ENCODE assay signal across 14 cellular contexts in the genomic region with DNA sequence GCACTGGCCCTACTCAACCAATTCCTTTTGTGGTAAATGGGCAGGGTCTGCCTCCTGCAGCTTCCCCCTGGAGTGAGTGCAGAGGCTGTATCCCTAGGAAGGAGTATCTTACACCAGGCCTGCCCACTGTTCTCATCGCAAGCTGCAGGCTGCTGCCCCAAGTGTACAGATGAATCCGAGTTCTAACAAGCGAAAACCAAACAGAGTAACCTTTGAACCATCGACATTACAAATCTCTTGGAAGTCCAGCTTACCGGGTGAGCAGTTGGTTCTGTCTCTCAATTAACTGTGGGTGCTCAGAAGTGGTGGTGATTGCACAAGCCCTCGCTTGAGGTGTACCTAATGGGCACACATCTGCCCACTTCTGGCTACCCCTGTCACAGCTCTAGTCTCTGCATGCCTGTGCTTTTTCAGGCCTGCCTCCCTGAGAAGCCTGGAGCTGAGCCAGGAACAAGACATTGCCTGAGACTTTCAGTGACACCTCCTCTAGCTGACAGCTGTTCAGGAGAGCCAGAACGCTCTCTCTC. TPM values are rescaled to one million over a fixed set of nuclear protein-coding genes. Genes with fewer than 3 reads are reported as not detected.
DNase-seq lines count a peak whose midpoint lies in the region; ATAC-seq, FAIRE-seq and TF ChIP-seq lines count a peak whose summit lies in the region.
"Had no signal": no experiment of that assay in that cellular context is flagged by ENCODE, and none has a peak within 500 bp of the region (broad histone marks: within the 10 kb centered on the region; RNA-seq: fewer than 3 reads in every experiment).

No MANE protein-coding gene starts in this region.

- TF ChIP-seq CTCF in A549 (IDR thresholded peaks at IDR 0.05), result no peak
- TF ChIP-seq CTCF in HCT116 (IDR thresholded peaks at IDR 0.05 in 2 of 3, conservative IDR thresholded peaks at IDR 0.05 in 1 of 3; ENCODE audit: borderline replicate concordance in 1 of 3, insufficient read depth in 1 of 3, low read depth in 2 of 3, low read length in 2 of 3), result no peak
- TF ChIP-seq CTCF in keratinocyte (optimal IDR thresholded peaks at IDR 0.05 in 1 of 3, IDR thresholded peaks at IDR 0.05 in 1 of 3, conservative IDR thresholded peaks at IDR 0.05 in 1 of 3; ENCODE audit: extremely low read depth in 1 of 3, insufficient read depth in 2 of 3, low read length in 3 of 3), result peak in 1 of 3 experiments; percentile 16

- H3K4me1 ChIP-seq in A549, result peaks cover 16% of the 10 kb centered on the region; the same call in 2 of the 3 replicates
- H3K4me1 ChIP-seq in HCT116 (ENCODE audit: control insufficient read depth in 1 of 2, insufficient read depth in 2 of 2, low read length in 2 of 2), result no peaks in the 10 kb centered on the region
- H3K4me1 ChIP-seq in keratinocyte (ENCODE audit: control insufficient read depth, extremely low read depth, insufficient read depth, low read length), result peaks cover 21% of the 10 kb centered on the region
- H3K4me1 ChIP-seq in aorta (ENCODE audit: control insufficient read depth in 1 of 2, insufficient read depth in 2 of 2, low read length in 2 of 2), result no peaks in the 10 kb centered on the region

- TF ChIP-seq EP300 in A549 (IDR thresholded peaks at IDR 0.05), result no peak

- ATAC-seq in A549 (peak; percentile 48 to 50; a peak in 4 of 6 replicates), HCT116 (peak; percentile 34; the same call in 1 of the 2 replicates), HG02571 (IDR thresholded peaks at IDR 0.05; ENCODE audit: unreplicated experiment) (no peak), aorta (ENCODE audit: low FRiP score) (no peak)

- no peak overlapping the region for H3K4me2 ChIP-seq in A549
- no peak overlapping the region for H3K4me2 ChIP-seq in HCT116 (ENCODE audit: low read length)
- no peak overlapping the region for H3K4me2 ChIP-seq in keratinocyte (ENCODE audit: control insufficient read depth, extremely low read depth, insufficient read depth, low read depth, low read length)

- CTCF ChIA-PET in A549 (lab: Yijun Ruan, JAX), result interaction anchor here (1.2 to 2.4 kb wide), 6 partner anchors 9 to 358 kb away, joined by 3 to 6 read pairs (median 4); a partner anchor contains a TSS
- CTCF ChIA-PET in HCT116 (lab: Charles Lee), result no interaction called here

- 68% methylated on average over 7 of the region's 7 CpGs for WGBS in A549 (ENCODE audit: missing lambda C conversion rate)
- 84 to 88% methylated on average over 7 of the region's 7 CpGs for WGBS in aorta, 2 donors

- no peak for FAIRE-seq in A549 (lab: Jason Lieb, UNC)
- peak; percentile 90 for FAIRE-seq in keratinocyte (lab: Jason Lieb, UNC)
- no peak for FAIRE-seq in HTR-8/SVneo (lab: Jason Lieb, UNC)

- intact Hi-C loops in HCT116 (cut with micrococcal nuclease), result no loop called here
- intact Hi-C loops in aorta (cut with DNase I), result no loop called here

- H3K9me2 ChIP-seq in HCT116 (ENCODE audit: insufficient read depth), result no peaks in the 10 kb centered on the region

- POLR2A ChIA-PET in A549 (lab: Yijun Ruan, JAX) (interaction anchor here (1.1 to 1.3 kb wide), 2 partner anchors 10 to 21 kb away, joined by 3 to 4 read pairs; no protein-coding TSS in a partner anchor), HCT116 (lab: Charles Lee) (no interaction called here)

- H3K9me3 ChIP-seq in A549 (no peaks in the 10 kb centered on the region), HCT116 (ENCODE audit: control insufficient read depth in 1 of 2, insufficient read depth in 1 of 2, low read depth in 1 of 2, low read length in 2 of 2) (no peaks in the 10 kb centered on the region), keratinocyte (ENCODE audit: control insufficient read depth, low read depth, low read length) (no peaks in the 10 kb centered on the region), aorta (ENCODE audit: control insufficient read depth, low read length) (no peaks in the 10 kb centered on the region)
- H3K9me3 ChIP-seq: neutrophil had no signal

- H3K36me3 ChIP-seq in HCT116 (ENCODE audit: control insufficient read depth in 1 of 2, insufficient read depth in 2 of 2, low read length in 2 of 2) (no peaks in the 10 kb centered on the region), keratinocyte (ENCODE audit: control insufficient read depth in 2 of 2, extremely low read depth in 1 of 2, insufficient read depth in 2 of 2, low read length in 2 of 2) (peaks cover 3 to 5% of the 10 kb centered on the region in 2 experiments), aorta (ENCODE audit: control insufficient read depth in 1 of 2, insufficient read depth in 2 of 2, low read length in 1 of 2) (no peaks in the 10 kb centered on the region)
- H3K36me3 ChIP-seq: neutrophil had no signal

- BruUV-seq in HCT116 (replicated peaks; lab: Mats Ljungman, UMichigan), result no TSS peak

- H3K27me3 ChIP-seq in HCT116 (ENCODE audit: insufficient read depth, low read length), result no peaks in the 10 kb centered on the region
- H3K27me3 ChIP-seq in keratinocyte (ENCODE audit: control insufficient read depth, extremely low read depth, insufficient read depth, low read length), result no peaks in the 10 kb centered on the region
- no peaks in the 10 kb centered on the region for H3K27me3 ChIP-seq in aorta (ENCODE audit: control insufficient read depth in 1 of 2, insufficient read depth in 2 of 2, low read length in 1 of 2)
- H3K27me3 ChIP-seq: neutrophil had no signal

- no peak for TF ChIP-seq POLR2A in A549 (IDR thresholded peaks at IDR 0.05; ENCODE audit: low read length)
- TF ChIP-seq POLR2A in HCT116 (IDR thresholded peaks at IDR 0.05; ENCODE audit: borderline replicate concordance, extremely low read depth, insufficient read depth, insufficient read length), result no peak

- TF ChIP-seq RAD21 in A549 (conservative IDR thresholded peaks at IDR 0.05 in 1 of 2, IDR thresholded peaks at IDR 0.05 in 1 of 2) (no peak), HCT116 (IDR thresholded peaks at IDR 0.05; ENCODE audit: low read depth) (no peak)

- H3K9ac ChIP-seq in HCT116 (ENCODE audit: low read length) (no peak overlapping the region), keratinocyte (ENCODE audit: control insufficient read depth, extremely low read depth, insufficient read depth, low read length) (no peak overlapping the region)

- no peaks in the 10 kb centered on the region for H4K20me1 ChIP-seq in HCT116 (ENCODE audit: insufficient read depth)
- H4K20me1 ChIP-seq in keratinocyte (ENCODE audit: control insufficient read depth, extremely low read depth, insufficient read depth, low read length), result no peaks in the 10 kb centered on the region

- no peak overlapping the region for H3K4me3 ChIP-seq in A549
- no peak overlapping the region for H3K4me3 ChIP-seq in HCT116 (replicated peaks in 1 of 2; ENCODE audit: low read depth in 1 of 2, low read length in 2 of 2)
- H3K4me3 ChIP-seq in keratinocyte (ENCODE audit: control insufficient read depth in 2 of 3, extremely low read depth in 1 of 3, insufficient read depth in 2 of 3, low read depth in 1 of 3, low read length in 3 of 3), result no peak overlapping the region
- no peak overlapping the region for H3K4me3 ChIP-seq in aorta (ENCODE audit: low read length in 2 of 2)

- H3K79me2 ChIP-seq in HCT116 (ENCODE audit: insufficient read depth, low read length) (no peaks in the 10 kb centered on the region), keratinocyte (ENCODE audit: control insufficient read depth, insufficient read depth, low read length) (no peaks in the 10 kb centered on the region)

- H3K27ac ChIP-seq in A549 (peak overlapping the region in 1 of 2 experiments; percentile 11; a peak in 3 of 6 replicates), HCT116 (ENCODE audit: low read depth, low read length) (no peak overlapping the region), keratinocyte (ENCODE audit: control insufficient read depth, insufficient read depth, low read length) (no peak overlapping the region), aorta (ENCODE audit: low read depth in 1 of 2, low read length in 2 of 2) (no peak overlapping the region)
- H3K27ac ChIP-seq: neutrophil, WERI-Rb-1 had no signal

- H2AFZ ChIP-seq in HCT116 (ENCODE audit: low read depth, low read length, poor library complexity, severe bottlenecking) (no peak overlapping the region), keratinocyte (ENCODE audit: control insufficient read depth, low read length) (no peak overlapping the region)

- DNase-seq in A549 (ENCODE audit: low read depth in 1 of 2, low spot score in 1 of 2), result peak in 1 of 2 experiments; percentile 33
- DNase-seq in HCT116 (ENCODE audit: low read depth, low spot score), result no peak
- DNase-seq in RPMI8226, result peak; percentile 82
- no peak for DNase-seq in keratinocyte (ENCODE audit: low read depth, low spot score)
- DNase-seq in HTR-8/SVneo (ENCODE audit: insufficient read length, low spot score), result no peak
- no peak for DNase-seq in aorta
- no peak for DNase-seq in activated CD4-positive, CD25-positive, alpha-beta regulatory T cell (lab: John Stamatoyannopoulos, UW)
- DNase-seq: AML-193, NCI-H1436, WERI-Rb-1 had no signal

- dilution Hi-C loops in keratinocyte (cut with MboI; ENCODE audit: extremely low pct_ligation_motif_present, low sequenced_read_pairs), result no loop called here

- no peaks in the 10 kb centered on the region for H3K9me1 ChIP-seq in keratinocyte (ENCODE audit: control insufficient read depth, extremely low read depth, insufficient read depth, low read length)

- RAD21 ChIA-PET in HCT116 (lab: Charles Lee; ENCODE audit: low non-redundant PET in 1 of 2, low total read pairs in 2 of 2, uncharacterized antibody in 2 of 2, unreplicated experiment in 2 of 2), result no interaction called here

RNA-seq across cellular contexts. Expression of a gene that starts 22.7 kb away (rescaled TPM):
- polyA plus RNA-seq in A549 (2011; rRNA removed), result 40.0 and 51.3 TPM in 2 replicates
- polyA plus RNA-seq in A549 (2012; cell fraction: cytosol; rRNA removed), result 48.7 and 59.6 TPM in 2 replicates
- 135 and 152 TPM in 2 replicates for polyA plus RNA-seq in A549 (2012; cell fraction: nucleus; rRNA removed)
- 38.6 to 50.2 TPM (median 43.7 TPM) in 3 replicates for polyA plus RNA-seq in A549 (2017; fragmentation: RNase III; extraction: RNeasy Plus Mini Kit Qiagen cat#74134 plus additional on column Dnase treatment)
- polyA minus RNA-seq in A549 (2011; rRNA and poly(A)+ RNA removed), result 49.6 and 58.9 TPM in 2 replicates
- 18.8 TPM for total RNA-seq in HCT116 (2021; ENCODE audit: unreplicated experiment)
- polyA plus RNA-seq in HCT116 (2012), result 27.0 and 30.4 TPM in 2 replicates
- polyA plus RNA-seq in keratinocyte, result 12.5 to 18.7 TPM (median 14.9 TPM) in 3 replicates
- polyA plus RNA-seq in keratinocyte (2011; ENCODE audit: low read depth), result 31.4 TPM
- polyA plus RNA-seq in keratinocyte (2011; cell fraction: cytosol; rRNA removed), result 18.2 and 20.1 TPM in 2 replicates
- 41.0 and 44.1 TPM in 2 replicates for polyA plus RNA-seq in keratinocyte (2011; cell fraction: nucleus; rRNA removed)
- polyA plus RNA-seq in keratinocyte (2012; ENCODE audit: low replicate concordance), result 14.6 and 39.3 TPM in 2 replicates
- 17.7 to 35.2 TPM (median 20.2 TPM) in 3 replicates for polyA minus RNA-seq in keratinocyte
- 29.5 TPM for polyA minus RNA-seq in keratinocyte (2011; cell fraction: cytosol; rRNA and poly(A)+ RNA removed)
- 21.4 and 25.7 TPM in 2 replicates for polyA minus RNA-seq in keratinocyte (2011; cell fraction: nucleus; rRNA and poly(A)+ RNA removed)
- under 1 TPM; 0.36 to 0.45 TPM for total RNA-seq in aorta
- polyA plus RNA-seq in aorta, result 10 to 100 TPM in 1 of 2 donors, under 1 TPM in 1; 0.46 to 23.3 TPM

RNA-seq across cellular contexts. Expression of a gene that starts 44.6 kb away (rescaled TPM):
- polyA plus RNA-seq in A549 (2011; rRNA removed) (not detected in 2 replicates), A549 (2017; fragmentation: RNase III; extraction: RNeasy Plus Mini Kit Qiagen cat#74134 plus additional on column Dnase treatment) (not detected in 3 replicates), keratinocyte (0.06 TPM in 1 of 3 replicates, not detected in the others), aorta (not detected)
- polyA plus RNA-seq in A549 (2012; cell fraction: cytosol; rRNA removed), result 0.06 TPM in 1 of 2 replicates, not detected in the other
- polyA plus RNA-seq in A549 (2012; cell fraction: nucleus; rRNA removed), result 0.12 and 0.28 TPM in 2 replicates
- not detected in 2 replicates for polyA minus RNA-seq in A549 (2011; rRNA and poly(A)+ RNA removed)
- total RNA-seq in HCT116 (2021; ENCODE audit: unreplicated experiment) (not detected), aorta (not detected)
- polyA plus RNA-seq in HCT116 (2012), result not detected in 2 replicates
- not detected for polyA plus RNA-seq in keratinocyte (2011; ENCODE audit: low read depth)
- polyA plus RNA-seq in keratinocyte (2011; cell fraction: cytosol; rRNA removed), result not detected in 2 replicates
- polyA plus RNA-seq in keratinocyte (2011; cell fraction: nucleus; rRNA removed), result 0.28 and 0.53 TPM in 2 replicates
- polyA plus RNA-seq in keratinocyte (2012; ENCODE audit: low replicate concordance), result not detected in 2 replicates
- polyA minus RNA-seq in keratinocyte, result not detected in 3 replicates
- polyA minus RNA-seq in keratinocyte (2011; cell fraction: cytosol; rRNA and poly(A)+ RNA removed), result not detected
- polyA minus RNA-seq in keratinocyte (2011; cell fraction: nucleus; rRNA and poly(A)+ RNA removed), result 0.74 and 2.0 TPM in 2 replicates
- total RNA-seq: activated T-helper 1 cell treated with anti-CD3 and anti-CD28 coated beads, Interleukin-12 subunit alpha, Interleukin-12 subunit beta, Interleukin-2, Interleukin-4 antibody, amounts not matched to agents 30 ng/mL and 10 ng/mL and 1 ng/mL, durations not matched to agents 14 hours and 24 hours and 36 hours; kidney epithelial cell had no signal

Comparison
In these comparisons a context has a peak if more than half of its experiments do, and no peak if none do; other contexts are left out.
1. ATAC-seq: peak in A549 (2 of 2) and HCT116 (single experiment); none in HG02571 (single experiment) and aorta (single experiment).